16 cellular contexts compared by ENCODE assay signal in genomic region chr2:68295523-68295922, GRCh38. TPM values are rescaled to one million over a fixed set of nuclear protein-coding genes. Genes with fewer than 3 reads are reported as not detected.
DNase-seq lines count a peak whose midpoint lies in the region; ATAC-seq, FAIRE-seq and TF ChIP-seq lines count a peak whose summit lies in the region.
"Had no signal": no experiment of that assay in that cellular context is flagged by ENCODE, and none has a peak within 500 bp of the region (broad histone marks: within the 10 kb centered on the region; RNA-seq: fewer than 3 reads in every experiment).

No MANE protein-coding gene starts in this region.

- TF ChIP-seq POLR2A in GM18505 (IDR thresholded peaks at IDR 0.05; ENCODE audit: borderline replicate concordance, extremely low read depth, insufficient read depth, insufficient read length) = no peak
- TF ChIP-seq POLR2A in uterus (IDR thresholded peaks at IDR 0.05) = no peak

- TF ChIP-seq CTCF in uterus (IDR thresholded peaks at IDR 0.05) = no peak

- peak; percentile 82 for ATAC-seq in GM18505 (IDR thresholded peaks at IDR 0.05; ENCODE audit: unreplicated experiment)
- peak; percentile 83 for ATAC-seq in GM21390 (IDR thresholded peaks at IDR 0.05; ENCODE audit: unreplicated experiment)
- ATAC-seq in HG03175 (IDR thresholded peaks at IDR 0.05; ENCODE audit: unreplicated experiment) = peak; percentile 79
- ATAC-seq: HepG2 had no signal

- H3K4me3 ChIP-seq in uterus = no peak overlapping the region
- H3K4me3 ChIP-seq: prostate gland, suprapubic skin had no signal

- no peaks in the 10 kb centered on the region for H3K4me1 ChIP-seq in uterus
- H3K4me1 ChIP-seq: prostate gland had no signal

- H3K4me3 Mint-ChIP-seq in activated T-cell treated with anti-CD3 and anti-CD28 coated beads, Interleukin-2, amount 50 U/mL, for 24 hours = no peak overlapping the region
- H3K4me3 Mint-ChIP-seq: CD4-positive, alpha-beta memory T cell; T-helper 2 cell treated with Interferon-gamma antibody and Interleukin-4, amounts not matched to agents 5 μg/mL and 100 μg/mL, for 36 hours had no signal

- no peaks in the 10 kb centered on the region for H3K36me3 Mint-ChIP-seq in activated T-cell treated with anti-CD3 and anti-CD28 coated beads, Interleukin-2, amount 50 U/mL, for 24 hours (ENCODE audit: low read depth)
- H3K36me3 Mint-ChIP-seq: CD4-positive, alpha-beta memory T cell had no signal

- H3K27me3 Mint-ChIP-seq in activated T-cell treated with anti-CD3 and anti-CD28 coated beads, Interleukin-2, amount 50 U/mL, for 24 hours = peaks cover 8% of the 10 kb centered on the region

- H3K27ac Mint-ChIP-seq in activated T-cell treated with anti-CD3 and anti-CD28 coated beads, Interleukin-2, amount 50 U/mL, for 24 hours = no peak overlapping the region
- H3K27ac Mint-ChIP-seq: T-helper 2 cell treated with Interferon-gamma antibody and Interleukin-4, amounts not matched to agents 5 μg/mL and 100 μg/mL, for 36 hours had no signal

- DNase-seq in dermis blood vessel endothelial cell (peak; percentile 2), uterus (no peak), HT-29 (ENCODE audit: low spot score) (no peak), urothelium cell line (ENCODE audit: low spot score) (no peak)
- DNase-seq in activated T-cell treated with anti-CD3 and anti-CD28 coated beads, Interleukin-2, amount 50 U/mL, for 24 hours = no peak
- DNase-seq: activated T-cell treated with anti-CD3 and anti-CD28 coated beads for 4 hours; CD4-positive, alpha-beta memory T cell; hypothalamus had no signal

- no peaks in the 10 kb centered on the region for H3K27me3 ChIP-seq in uterus
- H3K27me3 ChIP-seq: suprapubic skin had no signal

- H3K27ac ChIP-seq in uterus = no peak overlapping the region
- H3K27ac ChIP-seq: prostate gland, suprapubic skin had no signal

- H3K9me3 Mint-ChIP-seq in activated T-cell treated with anti-CD3 and anti-CD28 coated beads, Interleukin-2, amount 50 U/mL, for 24 hours = no peaks in the 10 kb centered on the region
- H3K9me3 Mint-ChIP-seq: CD4-positive, alpha-beta memory T cell; T-helper 2 cell treated with Interferon-gamma antibody and Interleukin-4, amounts not matched to agents 5 μg/mL and 100 μg/mL, for 36 hours had no signal

- no peaks in the 10 kb centered on the region for H3K9me3 ChIP-seq in uterus
- H3K9me3 ChIP-seq: prostate gland, suprapubic skin had no signal

- intact Hi-C loops in uterus (cut with DNase I; ENCODE audit: low total_unique reads) = no loop called here

- H3K4me1 Mint-ChIP-seq in activated T-cell treated with anti-CD3 and anti-CD28 coated beads, Interleukin-2, amount 50 U/mL, for 24 hours (ENCODE audit: low read depth) = no peaks in the 10 kb centered on the region
- H3K4me1 Mint-ChIP-seq: CD4-positive, alpha-beta memory T cell had no signal

- no peak for FAIRE-seq in urothelium cell line (lab: Jason Lieb, UNC)
- FAIRE-seq: endometrium, HepG2 had no signal

- H3K36me3 ChIP-seq in uterus = no peaks in the 10 kb centered on the region
- H3K36me3 ChIP-seq: prostate gland, suprapubic skin had no signal

RNA-seq across cellular contexts. Expression of gene CNRIP1, which starts 24.2 kb away (rescaled TPM):
- total RNA-seq in dermis blood vessel endothelial cell (45.3 and 52.3 TPM in 2 replicates), uterus (10 to 100 TPM; 30.2 to 58.1 (median 40.6) TPM)
- not detected in 2 replicates for total RNA-seq in HT-29 (2014; rRNA removed; shearing (Covaris generic))
- total RNA-seq: HepG2 had no signal

RNA-seq across cellular contexts. Expression of gene PPP3R1, which starts 43.2 kb away (rescaled TPM):
- total RNA-seq in dermis blood vessel endothelial cell = 19.4 and 46.8 TPM in 2 replicates
- total RNA-seq in uterus = 10 to 100 TPM in 3 of 4 donors, 1 to 10 TPM in 1; 9.7 to 67.9 (median 56.0) TPM
- total RNA-seq in HT-29 (2014; rRNA removed; shearing (Covaris generic)) = 6.4 and 8.9 TPM in 2 replicates

Comparison
In these comparisons a context has a peak if more than half of its experiments do, and no peak if none do; other contexts are left out.
1. RNA of gene CNRIP1, which starts 24.2 kb away (total RNA-seq): 45.3 to 52.3 TPM in dermis blood vessel endothelial cell and 30.2 to 58.1 TPM in uterus; not detected in HT-29; every median in the first group is over 10 times any median in the second.
2. Peak in every context shown above with its lines, with median percentiles within 50 percentile points of each other: ATAC-seq.